In the genomic region with DNA sequence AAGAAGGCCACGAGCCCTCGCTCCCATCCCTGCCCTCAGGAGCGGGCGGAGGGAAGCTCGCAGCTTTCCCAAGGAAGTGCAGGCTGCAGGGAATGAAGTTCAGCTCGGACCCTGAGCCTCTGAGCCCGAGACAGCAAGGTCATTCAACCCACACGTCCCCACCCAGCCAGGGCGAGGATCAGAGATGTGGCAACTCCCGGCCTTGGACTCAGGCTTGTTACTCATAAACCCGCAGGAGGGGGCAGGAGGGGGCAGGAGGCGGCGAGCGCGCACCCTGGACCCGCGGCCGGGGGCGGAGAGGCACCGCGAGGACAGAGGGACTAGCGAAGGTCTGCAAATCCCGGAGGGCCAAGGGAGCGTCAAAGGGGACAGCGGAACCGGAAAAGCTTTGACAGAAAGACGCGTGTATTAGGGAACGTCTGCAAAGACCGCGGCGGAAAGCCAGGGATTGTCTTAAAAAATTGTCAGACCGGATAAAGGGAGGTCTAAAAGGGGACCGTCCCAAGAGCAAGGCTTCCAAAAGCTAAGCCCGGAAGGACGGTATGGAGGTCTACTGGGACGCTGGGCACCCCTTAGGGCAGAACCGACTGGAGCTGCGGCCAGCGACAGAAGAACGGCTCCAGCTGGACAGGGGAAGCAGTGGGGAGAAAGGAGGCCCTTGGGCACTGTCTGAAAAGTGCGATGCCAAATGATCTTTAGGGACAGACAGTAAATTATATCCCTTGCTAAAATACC, we compare ENCODE assay signal across 1 cellular context.
TF ChIP-seq lines count a peak whose summit lies in the region.

No MANE protein-coding gene starts in this region.

TF ChIP-seq in K562, 482 proteins besides CTCF, POLR2A, EP300 and RAD21 (continued from another document and continues in another):
- TF ChIP-seq, protein P1, sequence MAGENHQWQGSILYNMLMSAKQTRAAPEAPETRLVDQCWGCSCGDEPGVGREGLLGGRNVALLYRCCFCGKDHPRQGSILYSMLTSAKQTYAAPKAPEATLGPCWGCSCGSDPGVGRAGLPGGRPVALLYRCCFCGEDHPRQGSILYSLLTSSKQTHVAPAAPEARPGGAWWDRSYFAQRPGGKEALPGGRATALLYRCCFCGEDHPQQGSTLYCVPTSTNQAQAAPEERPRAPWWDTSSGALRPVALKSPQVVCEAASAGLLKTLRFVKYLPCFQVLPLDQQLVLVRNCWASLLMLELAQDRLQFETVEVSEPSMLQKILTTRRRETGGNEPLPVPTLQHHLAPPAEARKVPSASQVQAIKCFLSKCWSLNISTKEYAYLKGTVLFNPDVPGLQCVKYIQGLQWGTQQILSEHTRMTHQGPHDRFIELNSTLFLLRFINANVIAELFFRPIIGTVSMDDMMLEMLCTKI (IDR thresholded peaks at IDR 0.05; ENCODE audit: partially characterized antibody), result no peak
- 0 out of 2 replicates have a peak, but pooled peaks have one; percentile 57 for TF ChIP-seq KAT7 (CRISPR knock-in tag; IDR thresholded peaks at IDR 0.05; ENCODE audit: borderline replicate concordance)
- peak; percentile 26; the same call in 1 of the 2 replicates for TF ChIP-seq CREB1 (IDR thresholded peaks at IDR 0.05)
- no peak for TF ChIP-seq CREB1 (CRISPR knock-in tag; IDR thresholded peaks at IDR 0.05)
- TF ChIP-seq, protein P2, sequence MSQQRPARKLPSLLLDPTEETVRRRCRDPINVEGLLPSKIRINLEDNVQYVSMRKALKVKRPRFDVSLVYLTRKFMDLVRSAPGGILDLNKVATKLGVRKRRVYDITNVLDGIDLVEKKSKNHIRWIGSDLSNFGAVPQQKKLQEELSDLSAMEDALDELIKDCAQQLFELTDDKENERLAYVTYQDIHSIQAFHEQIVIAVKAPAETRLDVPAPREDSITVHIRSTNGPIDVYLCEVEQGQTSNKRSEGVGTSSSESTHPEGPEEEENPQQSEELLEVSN (IDR thresholded peaks at IDR 0.05; ENCODE audit: borderline replicate concordance in 1 of 2, extremely low read depth in 1 of 2, insufficient read depth in 1 of 2, insufficient read length in 1 of 2, low read depth in 1 of 2, low read length in 1 of 2, poor library complexity in 1 of 2, severe bottlenecking in 1 of 2), result peak in 1 of 2 experiments; percentile 28
- TF ChIP-seq, protein P3, sequence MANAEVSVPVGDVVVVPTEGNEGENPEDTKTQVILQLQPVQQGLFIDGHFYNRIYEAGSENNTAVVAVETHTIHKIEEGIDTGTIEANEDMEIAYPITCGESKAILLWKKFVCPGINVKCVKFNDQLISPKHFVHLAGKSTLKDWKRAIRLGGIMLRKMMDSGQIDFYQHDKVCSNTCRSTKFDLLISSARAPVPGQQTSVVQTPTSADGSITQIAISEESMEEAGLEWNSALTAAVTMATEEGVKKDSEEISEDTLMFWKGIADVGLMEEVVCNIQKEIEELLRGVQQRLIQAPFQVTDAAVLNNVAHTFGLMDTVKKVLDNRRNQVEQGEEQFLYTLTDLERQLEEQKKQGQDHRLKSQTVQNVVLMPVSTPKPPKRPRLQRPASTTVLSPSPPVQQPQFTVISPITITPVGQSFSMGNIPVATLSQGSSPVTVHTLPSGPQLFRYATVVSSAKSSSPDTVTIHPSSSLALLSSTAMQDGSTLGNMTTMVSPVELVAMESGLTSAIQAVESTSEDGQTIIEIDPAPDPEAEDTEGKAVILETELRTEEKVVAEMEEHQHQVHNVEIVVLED (CRISPR knock-in tag; IDR thresholded peaks at IDR 0.05), result peak; percentile 10; the same call in 1 of the 2 replicates
- TF ChIP-seq, protein P4, sequence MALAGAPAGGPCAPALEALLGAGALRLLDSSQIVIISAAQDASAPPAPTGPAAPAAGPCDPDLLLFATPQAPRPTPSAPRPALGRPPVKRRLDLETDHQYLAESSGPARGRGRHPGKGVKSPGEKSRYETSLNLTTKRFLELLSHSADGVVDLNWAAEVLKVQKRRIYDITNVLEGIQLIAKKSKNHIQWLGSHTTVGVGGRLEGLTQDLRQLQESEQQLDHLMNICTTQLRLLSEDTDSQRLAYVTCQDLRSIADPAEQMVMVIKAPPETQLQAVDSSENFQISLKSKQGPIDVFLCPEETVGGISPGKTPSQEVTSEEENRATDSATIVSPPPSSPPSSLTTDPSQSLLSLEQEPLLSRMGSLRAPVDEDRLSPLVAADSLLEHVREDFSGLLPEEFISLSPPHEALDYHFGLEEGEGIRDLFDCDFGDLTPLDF (CRISPR knock-in tag; IDR thresholded peaks at IDR 0.05), result no peak
- no peak for TF ChIP-seq CBFA2T2 (conservative IDR thresholded peaks at IDR 0.05)
- TF ChIP-seq, protein P5, sequence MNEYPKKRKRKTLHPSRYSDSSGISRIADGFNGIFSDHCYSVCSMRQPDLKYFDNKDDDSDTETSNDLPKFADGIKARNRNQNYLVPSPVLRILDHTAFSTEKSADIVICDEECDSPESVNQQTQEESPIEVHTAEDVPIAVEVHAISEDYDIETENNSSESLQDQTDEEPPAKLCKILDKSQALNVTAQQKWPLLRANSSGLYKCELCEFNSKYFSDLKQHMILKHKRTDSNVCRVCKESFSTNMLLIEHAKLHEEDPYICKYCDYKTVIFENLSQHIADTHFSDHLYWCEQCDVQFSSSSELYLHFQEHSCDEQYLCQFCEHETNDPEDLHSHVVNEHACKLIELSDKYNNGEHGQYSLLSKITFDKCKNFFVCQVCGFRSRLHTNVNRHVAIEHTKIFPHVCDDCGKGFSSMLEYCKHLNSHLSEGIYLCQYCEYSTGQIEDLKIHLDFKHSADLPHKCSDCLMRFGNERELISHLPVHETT (CRISPR knock-in tag; conservative IDR thresholded peaks at IDR 0.05 in 1 of 2, IDR thresholded peaks at IDR 0.05 in 1 of 2), result peak in 1 of 2 experiments; percentile 90; a peak in 2 of 4 replicates
- peak; percentile 86 for TF ChIP-seq TBP (optimal IDR thresholded peaks at IDR 0.05; ENCODE audit: low read depth, low read length)
- TF ChIP-seq TCF3 (CRISPR knock-in tag; IDR thresholded peaks at IDR 0.05), result peak; percentile 37; the same call in 1 of the 2 replicates
- TF ChIP-seq, protein P6, sequence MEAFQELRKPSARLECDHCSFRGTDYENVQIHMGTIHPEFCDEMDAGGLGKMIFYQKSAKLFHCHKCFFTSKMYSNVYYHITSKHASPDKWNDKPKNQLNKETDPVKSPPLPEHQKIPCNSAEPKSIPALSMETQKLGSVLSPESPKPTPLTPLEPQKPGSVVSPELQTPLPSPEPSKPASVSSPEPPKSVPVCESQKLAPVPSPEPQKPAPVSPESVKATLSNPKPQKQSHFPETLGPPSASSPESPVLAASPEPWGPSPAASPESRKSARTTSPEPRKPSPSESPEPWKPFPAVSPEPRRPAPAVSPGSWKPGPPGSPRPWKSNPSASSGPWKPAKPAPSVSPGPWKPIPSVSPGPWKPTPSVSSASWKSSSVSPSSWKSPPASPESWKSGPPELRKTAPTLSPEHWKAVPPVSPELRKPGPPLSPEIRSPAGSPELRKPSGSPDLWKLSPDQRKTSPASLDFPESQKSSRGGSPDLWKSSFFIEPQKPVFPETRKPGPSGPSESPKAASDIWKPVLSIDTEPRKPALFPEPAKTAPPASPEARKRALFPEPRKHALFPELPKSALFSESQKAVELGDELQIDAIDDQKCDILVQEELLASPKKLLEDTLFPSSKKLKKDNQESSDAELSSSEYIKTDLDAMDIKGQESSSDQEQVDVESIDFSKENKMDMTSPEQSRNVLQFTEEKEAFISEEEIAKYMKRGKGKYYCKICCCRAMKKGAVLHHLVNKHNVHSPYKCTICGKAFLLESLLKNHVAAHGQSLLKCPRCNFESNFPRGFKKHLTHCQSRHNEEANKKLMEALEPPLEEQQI (IDR thresholded peaks at IDR 0.05), result peak; percentile 72; the same call in 1 of the 2 replicates
- TF ChIP-seq TEAD1 (CRISPR knock-in tag; IDR thresholded peaks at IDR 0.05), result peak in 1 of 2 experiments; percentile 10; a peak in 1 of 4 replicates
- no peak for TF ChIP-seq ADNP (tag; IDR thresholded peaks at IDR 0.05)
- TF ChIP-seq, protein P7, sequence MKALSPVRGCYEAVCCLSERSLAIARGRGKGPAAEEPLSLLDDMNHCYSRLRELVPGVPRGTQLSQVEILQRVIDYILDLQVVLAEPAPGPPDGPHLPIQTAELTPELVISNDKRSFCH (CRISPR knock-in tag; IDR thresholded peaks at IDR 0.05), result no peak
- TF ChIP-seq, protein P7 (tag; IDR thresholded peaks at IDR 0.05), result no peak
- 0 out of 4 replicates have a peak, but pooled peaks of 1 of the 2 experiments have one; percentile 56 for TF ChIP-seq HDAC1 (IDR thresholded peaks at IDR 0.05)
- no peak for TF ChIP-seq WHSC1 (IDR thresholded peaks at IDR 0.05; ENCODE audit: low read length)
- no peak; the same call in none of the 2 replicates for TF ChIP-seq TRIM28 (IDR thresholded peaks at IDR 0.05)
- TF ChIP-seq POLR2H (tag; IDR thresholded peaks at IDR 0.05; ENCODE audit: low read depth), result peak; percentile 78
- TF ChIP-seq, protein P8, sequence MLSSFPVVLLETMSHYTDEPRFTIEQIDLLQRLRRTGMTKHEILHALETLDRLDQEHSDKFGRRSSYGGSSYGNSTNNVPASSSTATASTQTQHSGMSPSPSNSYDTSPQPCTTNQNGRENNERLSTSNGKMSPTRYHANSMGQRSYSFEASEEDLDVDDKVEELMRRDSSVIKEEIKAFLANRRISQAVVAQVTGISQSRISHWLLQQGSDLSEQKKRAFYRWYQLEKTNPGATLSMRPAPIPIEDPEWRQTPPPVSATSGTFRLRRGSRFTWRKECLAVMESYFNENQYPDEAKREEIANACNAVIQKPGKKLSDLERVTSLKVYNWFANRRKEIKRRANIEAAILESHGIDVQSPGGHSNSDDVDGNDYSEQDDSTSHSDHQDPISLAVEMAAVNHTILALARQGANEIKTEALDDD (IDR thresholded peaks at IDR 0.05), result peak; percentile 16; the same call in 1 of the 2 replicates
- peak; percentile 91 for TF ChIP-seq GABPA (tag; conservative IDR thresholded peaks at IDR 0.05; ENCODE audit: low read depth)
- no peak for TF ChIP-seq MEIS2 (IDR thresholded peaks at IDR 0.05; ENCODE audit: partially characterized antibody)
- no peak for TF ChIP-seq GTF2F1 (IDR thresholded peaks at IDR 0.05; ENCODE audit: low read depth, low read length)
- TF ChIP-seq, protein P9, sequence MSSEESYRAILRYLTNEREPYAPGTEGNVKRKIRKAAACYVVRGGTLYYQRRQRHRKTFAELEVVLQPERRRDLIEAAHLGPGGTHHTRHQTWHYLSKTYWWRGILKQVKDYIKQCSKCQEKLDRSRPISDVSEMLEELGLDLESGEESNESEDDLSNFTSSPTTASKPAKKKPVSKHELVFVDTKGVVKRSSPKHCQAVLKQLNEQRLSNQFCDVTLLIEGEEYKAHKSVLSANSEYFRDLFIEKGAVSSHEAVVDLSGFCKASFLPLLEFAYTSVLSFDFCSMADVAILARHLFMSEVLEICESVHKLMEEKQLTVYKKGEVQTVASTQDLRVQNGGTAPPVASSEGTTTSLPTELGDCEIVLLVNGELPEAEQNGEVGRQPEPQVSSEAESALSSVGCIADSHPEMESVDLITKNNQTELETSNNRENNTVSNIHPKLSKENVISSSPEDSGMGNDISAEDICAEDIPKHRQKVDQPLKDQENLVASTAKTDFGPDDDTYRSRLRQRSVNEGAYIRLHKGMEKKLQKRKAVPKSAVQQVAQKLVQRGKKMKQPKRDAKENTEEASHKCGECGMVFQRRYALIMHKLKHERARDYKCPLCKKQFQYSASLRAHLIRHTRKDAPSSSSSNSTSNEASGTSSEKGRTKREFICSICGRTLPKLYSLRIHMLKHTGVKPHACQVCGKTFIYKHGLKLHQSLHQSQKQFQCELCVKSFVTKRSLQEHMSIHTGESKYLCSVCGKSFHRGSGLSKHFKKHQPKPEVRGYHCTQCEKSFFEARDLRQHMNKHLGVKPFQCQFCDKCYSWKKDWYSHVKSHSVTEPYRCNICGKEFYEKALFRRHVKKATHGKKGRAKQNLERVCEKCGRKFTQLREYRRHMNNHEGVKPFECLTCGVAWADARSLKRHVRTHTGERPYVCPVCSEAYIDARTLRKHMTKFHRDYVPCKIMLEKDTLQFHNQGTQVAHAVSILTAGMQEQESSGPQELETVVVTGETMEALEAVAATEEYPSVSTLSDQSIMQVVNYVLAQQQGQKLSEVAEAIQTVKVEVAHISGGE (CRISPR knock-in tag; IDR thresholded peaks at IDR 0.05), result no peak
- peak; percentile 70; the same call in 1 of the 2 replicates for TF ChIP-seq GABPB1 (CRISPR knock-in tag; IDR thresholded peaks at IDR 0.05)
- TF ChIP-seq PHB (CRISPR knock-in tag; IDR thresholded peaks at IDR 0.05), result no peak
- no peak for TF ChIP-seq CHD1 (IDR thresholded peaks at IDR 0.05; ENCODE audit: low read length)
- no peak for TF ChIP-seq NR4A1 (CRISPR knock-in tag; IDR thresholded peaks at IDR 0.05)
- no peak for TF ChIP-seq NR4A1 (tag; IDR thresholded peaks at IDR 0.05)
- TF ChIP-seq ELF4 (CRISPR knock-in tag; IDR thresholded peaks at IDR 0.05), result no peak
- TF ChIP-seq, protein P10, sequence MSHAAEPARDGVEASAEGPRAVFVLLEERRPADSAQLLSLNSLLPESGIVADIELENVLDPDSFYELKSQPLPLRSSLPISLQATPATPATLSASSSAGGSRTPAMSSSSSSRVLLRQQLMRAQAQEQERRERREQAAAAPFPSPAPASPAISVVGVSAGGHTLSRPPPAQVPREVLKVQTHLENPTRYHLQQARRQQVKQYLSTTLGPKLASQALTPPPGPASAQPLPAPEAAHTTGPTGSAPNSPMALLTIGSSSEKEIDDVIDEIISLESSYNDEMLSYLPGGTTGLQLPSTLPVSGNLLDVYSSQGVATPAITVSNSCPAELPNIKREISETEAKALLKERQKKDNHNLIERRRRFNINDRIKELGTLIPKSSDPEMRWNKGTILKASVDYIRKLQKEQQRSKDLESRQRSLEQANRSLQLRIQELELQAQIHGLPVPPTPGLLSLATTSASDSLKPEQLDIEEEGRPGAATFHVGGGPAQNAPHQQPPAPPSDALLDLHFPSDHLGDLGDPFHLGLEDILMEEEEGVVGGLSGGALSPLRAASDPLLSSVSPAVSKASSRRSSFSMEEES (CRISPR knock-in tag; IDR thresholded peaks at IDR 0.05), result no peak
- peak; percentile 52 for TF ChIP-seq FOSL1 (tag; conservative IDR thresholded peaks at IDR 0.05)
- TF ChIP-seq, protein P11, sequence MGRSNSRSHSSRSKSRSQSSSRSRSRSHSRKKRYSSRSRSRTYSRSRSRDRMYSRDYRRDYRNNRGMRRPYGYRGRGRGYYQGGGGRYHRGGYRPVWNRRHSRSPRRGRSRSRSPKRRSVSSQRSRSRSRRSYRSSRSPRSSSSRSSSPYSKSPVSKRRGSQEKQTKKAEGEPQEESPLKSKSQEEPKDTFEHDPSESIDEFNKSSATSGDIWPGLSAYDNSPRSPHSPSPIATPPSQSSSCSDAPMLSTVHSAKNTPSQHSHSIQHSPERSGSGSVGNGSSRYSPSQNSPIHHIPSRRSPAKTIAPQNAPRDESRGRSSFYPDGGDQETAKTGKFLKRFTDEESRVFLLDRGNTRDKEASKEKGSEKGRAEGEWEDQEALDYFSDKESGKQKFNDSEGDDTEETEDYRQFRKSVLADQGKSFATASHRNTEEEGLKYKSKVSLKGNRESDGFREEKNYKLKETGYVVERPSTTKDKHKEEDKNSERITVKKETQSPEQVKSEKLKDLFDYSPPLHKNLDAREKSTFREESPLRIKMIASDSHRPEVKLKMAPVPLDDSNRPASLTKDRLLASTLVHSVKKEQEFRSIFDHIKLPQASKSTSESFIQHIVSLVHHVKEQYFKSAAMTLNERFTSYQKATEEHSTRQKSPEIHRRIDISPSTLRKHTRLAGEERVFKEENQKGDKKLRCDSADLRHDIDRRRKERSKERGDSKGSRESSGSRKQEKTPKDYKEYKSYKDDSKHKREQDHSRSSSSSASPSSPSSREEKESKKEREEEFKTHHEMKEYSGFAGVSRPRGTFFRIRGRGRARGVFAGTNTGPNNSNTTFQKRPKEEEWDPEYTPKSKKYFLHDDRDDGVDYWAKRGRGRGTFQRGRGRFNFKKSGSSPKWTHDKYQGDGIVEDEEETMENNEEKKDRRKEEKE (IDR thresholded peaks at IDR 0.05; ENCODE audit: borderline replicate concordance in 1 of 2, control insufficient read depth in 1 of 2, low read depth in 2 of 2, low read length in 1 of 2), result no peak
- TF ChIP-seq STAT5A (IDR thresholded peaks at IDR 0.05; ENCODE audit: borderline replicate concordance, low read length), result no peak
- no peak for TF ChIP-seq MYC (IDR thresholded peaks at IDR 0.05; ENCODE audit: low read depth, low read length)
- no peak for TF ChIP-seq MYC (CRISPR knock-in tag; IDR thresholded peaks at IDR 0.05; ENCODE audit: borderline replicate concordance, low read depth)
